Comparison of ENCODE assay signal across 28 cellular contexts in genomic region chr6:39617520-39617919, GRCh38.
"Had no signal": no experiment of that assay in that cellular context is flagged by ENCODE, and none has a peak within 500 bp of the region (broad histone marks: within the 10 kb centered on the region; RNA-seq: fewer than 3 reads in every experiment).

No MANE protein-coding gene starts in this region.

- H3K4me1 Mint-ChIP-seq: immature natural killer cell; naive B cell; stimulated activated effector memory CD8-positive, alpha-beta T cell treated with anti-CD3 and anti-CD28 coated beads, Interleukin-12 subunit alpha, Interleukin-12 subunit beta, amount 100 ng/mL, for 72 hours had no signal

- DNase-seq: dorsolateral prefrontal cortex; effector CD4-positive, alpha-beta T cell; heart left ventricle; hypothalamus; immature natural killer cell; islet precursor cell; left colon; left ventricle myocardium superior; mesenchymal stem cell; mucosa of descending colon; naive B cell; nucleus accumbens; posterior cingulate gyrus; psoas muscle; right cardiac atrium; sigmoid colon; stimulated activated CD4-positive, alpha-beta T cell treated with anti-CD3 and anti-CD28 coated beads, Interleukin-2, amount 100 ng/mL, for 24 hours; stimulated activated CD4-positive, alpha-beta T cell treated with anti-CD3 and anti-CD28 coated beads, Interleukin-4, amount 100 ng/mL, for 24 hours; stimulated activated naive CD4-positive, alpha-beta T cell treated with Interleukin-2 at 50 U/mL for 16 hours; stomach; thyroid gland; trophoblast cell had no signal

- H3K9me3 Mint-ChIP-seq: immature natural killer cell; mesothelial cell of epicardium; natural killer cell treated with Interleukin-12 subunit alpha and Interleukin-12 subunit beta and Interleukin-15 and Interleukin-18, amount 100 ng/mL, for 72 hours; neural crest cell; stimulated activated effector memory CD8-positive, alpha-beta T cell treated with anti-CD3 and anti-CD28 coated beads, Interleukin-12 subunit alpha, Interleukin-12 subunit beta, amount 100 ng/mL, for 72 hours had no signal

- H3K4me3 ChIP-seq: dorsolateral prefrontal cortex, heart left ventricle, lung, mucosa of descending colon, psoas muscle, sigmoid colon, stomach, thyroid gland, vagina had no signal

- H3K27me3 ChIP-seq: dorsolateral prefrontal cortex, heart left ventricle, sigmoid colon, stomach, thyroid gland, vagina had no signal

- H3K4me1 ChIP-seq: heart left ventricle, psoas muscle, sigmoid colon, stomach, vagina had no signal

- H3K9me3 ChIP-seq: heart left ventricle, mucosa of descending colon, psoas muscle, sigmoid colon, stomach, thyroid gland, vagina had no signal

- H3K27ac Mint-ChIP-seq: immature natural killer cell; mesothelial cell of epicardium; naive B cell; natural killer cell treated with Interleukin-12 subunit alpha and Interleukin-12 subunit beta and Interleukin-15 and Interleukin-18, amount 100 ng/mL, for 72 hours; stimulated activated effector memory CD8-positive, alpha-beta T cell treated with anti-CD3 and anti-CD28 coated beads, Interleukin-12 subunit alpha, Interleukin-12 subunit beta, amount 100 ng/mL, for 72 hours had no signal

- H3K36me3 Mint-ChIP-seq: immature natural killer cell; mesothelial cell of epicardium; naive B cell; natural killer cell treated with Interleukin-12 subunit alpha and Interleukin-12 subunit beta and Interleukin-15 and Interleukin-18, amount 100 ng/mL, for 72 hours; stimulated activated effector memory CD8-positive, alpha-beta T cell treated with anti-CD3 and anti-CD28 coated beads, Interleukin-12 subunit alpha, Interleukin-12 subunit beta, amount 100 ng/mL, for 72 hours had no signal

- H3K36me3 ChIP-seq: heart left ventricle, sigmoid colon, stomach, thyroid gland, vagina had no signal

- H3K4me3 Mint-ChIP-seq: immature natural killer cell; mesothelial cell of epicardium; naive B cell; natural killer cell treated with Interleukin-12 subunit alpha and Interleukin-12 subunit beta and Interleukin-15 and Interleukin-18, amount 100 ng/mL, for 72 hours; neural crest cell; stimulated activated effector memory CD8-positive, alpha-beta T cell treated with anti-CD3 and anti-CD28 coated beads, Interleukin-12 subunit alpha, Interleukin-12 subunit beta, amount 100 ng/mL, for 72 hours had no signal

- ATAC-seq: heart left ventricle; left colon; left ventricle myocardium superior; mucosa of descending colon; natural killer cell treated with Interleukin-12 subunit alpha and Interleukin-12 subunit beta and Interleukin-15 and Interleukin-18, amount 100 ng/mL, for 72 hours; psoas muscle; right cardiac atrium; stimulated activated effector memory CD8-positive, alpha-beta T cell treated with anti-CD3 and anti-CD28 coated beads, Interleukin-12 subunit alpha, Interleukin-12 subunit beta, amount 100 ng/mL, for 72 hours had no signal

- H3K27ac ChIP-seq: heart left ventricle, psoas muscle, sigmoid colon, stomach, thyroid gland, vagina had no signal
